22 cellular contexts compared by ENCODE assay signal in genomic region chr2:176385838-176386237, GRCh38.
A peak's percentile ranks its signal among the peaks of the same experiment; 100 is the strongest.
DNase-seq lines count a peak whose midpoint lies in the region; ATAC-seq and TF ChIP-seq lines count a peak whose summit lies in the region.
"Had no signal": no experiment of that assay in that cellular context is flagged by ENCODE, and none has a peak within 500 bp of the region (broad histone marks: within the 10 kb centered on the region; RNA-seq: fewer than 3 reads in every experiment).

No MANE protein-coding gene starts in this region.

- intact Hi-C loops in ovary (cut with DNase I) = no loop called here

- ATAC-seq in HG02588 (IDR thresholded peaks at IDR 0.05; ENCODE audit: unreplicated experiment) = no peak
- ATAC-seq: activated naive CD4-positive, alpha-beta T cell treated with anti-CD3 and anti-CD28 coated beads, Interleukin-2, amount 50 U/mL, for 72 hours; stimulated activated naive CD8-positive, alpha-beta T cell treated with anti-CD3 and anti-CD28 coated beads, Interleukin-15, amount 100 ng/mL, for 72 hours had no signal

- H3K4me1 ChIP-seq in ovary (ENCODE audit: insufficient read depth) = peaks cover 2% of the 10 kb centered on the region

- DNase-seq in DMS53 (lab: John Stamatoyannopoulos, UW) (peak; percentile 13), DMS53 treated with DMSO at 0.1 percent for 48 hours (lab: John Stamatoyannopoulos, UW; ENCODE audit: unreplicated experiment) (no peak), HuH-7.5 (ENCODE audit: low spot score) (peak; percentile 9), WERI-Rb-1 (no peak), ovary (no peak), globus pallidus (ENCODE audit: low spot score) (no peak), amygdala (lab: John Stamatoyannopoulos, UW) (no peak)
- DNase-seq: activated CD4-positive, alpha-beta memory T cell treated with anti-CD3 and anti-CD28 coated beads for 36 hours; activated CD8-positive, alpha-beta memory T cell treated with anti-CD3 and anti-CD28 coated beads, Interleukin-2, amount 50 U/mL, for 48 hours; aorta; central memory CD4-positive, alpha-beta T cell; NCI-H1048; NCI-H1694 treated with DMSO at 0.1 percent for 48 hours; NCI-H526; sigmoid colon; stimulated activated naive CD8-positive, alpha-beta T cell treated with anti-CD3 and anti-CD28 coated beads, Interleukin-15, amount 100 ng/mL, for 72 hours; T1000; thyroid gland had no signal

- H3K4me3 ChIP-seq in WERI-Rb-1 (ENCODE audit: low read depth, low read length) (no peak overlapping the region), ovary (no peak overlapping the region)
- H3K4me3 ChIP-seq: lung, sigmoid colon, thyroid gland had no signal

- H3K9me3 ChIP-seq in WERI-Rb-1 (ENCODE audit: severe bottlenecking) (no peaks in the 10 kb centered on the region), ovary (no peaks in the 10 kb centered on the region)
- H3K9me3 ChIP-seq: sigmoid colon, thyroid gland had no signal

- peaks cover 11% of the 10 kb centered on the region for H3K27me3 ChIP-seq in WERI-Rb-1 (ENCODE audit: insufficient read depth, low read depth, severe bottlenecking)
- no peaks in the 10 kb centered on the region for H3K27me3 ChIP-seq in ovary
- H3K27me3 ChIP-seq: sigmoid colon, thyroid gland had no signal

- TF ChIP-seq CTCF in WERI-Rb-1 (IDR thresholded peaks at IDR 0.05; ENCODE audit: low read depth, low read length) = 0 out of 2 replicates have a peak, but pooled peaks have one; percentile 23
- no peak for TF ChIP-seq CTCF in ovary (IDR thresholded peaks at IDR 0.05)

- WGBS in ovary, 3 donors = 57 to 60% (median 58%) methylated on average over 2 of the region's 2 CpGs

- no peak for TF ChIP-seq POLR2A in ovary (IDR thresholded peaks at IDR 0.05)

- no peak overlapping the region for H3K27ac ChIP-seq in WERI-Rb-1
- H3K27ac ChIP-seq in ovary = no peak overlapping the region
- H3K27ac ChIP-seq: 22Rv1, sigmoid colon, thyroid gland had no signal

- no peaks in the 10 kb centered on the region for H3K36me3 ChIP-seq in WERI-Rb-1
- no peaks in the 10 kb centered on the region for H3K36me3 ChIP-seq in ovary
- H3K36me3 ChIP-seq: sigmoid colon, thyroid gland had no signal

- TF ChIP-seq EP300 in ovary (IDR thresholded peaks at IDR 0.05) = no peak

Comparison
In these comparisons a context has a peak if more than half of its experiments do, and no peak if none do; other contexts are left out.
1. DNase-seq: peak in DMS53 (single experiment) and HuH-7.5 (single experiment); none in DMS53 treated with DMSO at 0.1 percent for 48 hours (single experiment), WERI-Rb-1 (single experiment), ovary (0 of 5), globus pallidus (single experiment) and amygdala (0 of 56).